In the genomic region with DNA sequence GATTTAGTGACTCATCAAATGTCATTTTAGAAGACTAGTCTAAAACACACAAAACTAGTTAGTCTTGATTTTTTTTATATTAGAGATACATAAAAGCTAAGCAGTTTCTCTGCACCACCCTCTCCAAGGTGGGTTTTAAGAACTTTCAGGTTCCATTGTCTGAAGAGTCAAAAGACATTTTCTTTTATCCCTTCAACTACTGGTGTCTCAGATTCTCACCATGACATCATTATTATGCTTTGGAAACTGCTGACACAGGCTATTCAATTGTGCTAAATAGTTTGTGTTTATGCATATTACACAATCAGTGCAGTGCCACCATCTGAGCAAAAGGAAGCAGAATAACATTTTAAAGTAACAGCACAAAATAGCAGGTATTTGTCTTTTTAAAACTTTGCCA, we compare ENCODE assay signal across 13 cellular contexts. TPM values are rescaled to one million over a fixed set of nuclear protein-coding genes. Genes with fewer than 3 reads are reported as not detected.
DNase-seq lines count a peak whose midpoint lies in the region; ATAC-seq, FAIRE-seq and TF ChIP-seq lines count a peak whose summit lies in the region.
"Had no signal": no experiment of that assay in that cellular context is flagged by ENCODE, and none has a peak within 500 bp of the region (broad histone marks: within the 10 kb centered on the region; RNA-seq: fewer than 3 reads in every experiment).

No MANE protein-coding gene starts in this region.

- H3K4me1 ChIP-seq in MM.1S (ENCODE audit: low read length): 0 out of 2 replicates have a peak, but pooled peaks cover 3% of the 10 kb centered on the region
- H3K4me1 ChIP-seq: colonic mucosa, sigmoid colon had no signal

- H2AFZ ChIP-seq in MM.1S (ENCODE audit: low read length): no peak overlapping the region

- H3K27ac ChIP-seq in MM.1S (ENCODE audit: low read length): no peak overlapping the region
- H3K27ac ChIP-seq: colonic mucosa, sigmoid colon had no signal

- ATAC-seq in left lobe of liver: peak; percentile 56
- ATAC-seq: T-cell had no signal

- no peaks in the 10 kb centered on the region for H4K20me1 ChIP-seq in MM.1S (ENCODE audit: insufficient read depth, low read length)

- no peaks in the 10 kb centered on the region for H3F3A ChIP-seq in MM.1S (ENCODE audit: insufficient read depth, low read length)

- no peaks in the 10 kb centered on the region for H3K9me3 ChIP-seq in MM.1S (replicated peaks; ENCODE audit: insufficient read depth, low read length)
- H3K9me3 ChIP-seq: colonic mucosa, sigmoid colon had no signal

- H3K9me2 ChIP-seq in MM.1S (replicated peaks; ENCODE audit: insufficient read depth, low read length): no peaks in the 10 kb centered on the region

- TF ChIP-seq CTCF in MM.1S (IDR thresholded peaks at IDR 0.05; ENCODE audit: low read length) (no peak), bronchial epithelial cell (IDR thresholded peaks at IDR 0.05; ENCODE audit: insufficient read depth, low read length, severe bottlenecking) (no peak)

- H3K79me2 ChIP-seq in MM.1S (ENCODE audit: low read length): no peaks in the 10 kb centered on the region

- no peak overlapping the region for H3K4me3 ChIP-seq in MM.1S (ENCODE audit: low read length)
- H3K4me3 ChIP-seq in bronchial epithelial cell (ENCODE audit: low read depth, low read length): no peak overlapping the region
- H3K4me3 ChIP-seq: colonic mucosa, sigmoid colon had no signal

- no peak overlapping the region for H3K9ac ChIP-seq in MM.1S (ENCODE audit: low read length)

- no peak overlapping the region for H3K4me2 ChIP-seq in MM.1S (ENCODE audit: low read depth, low read length)

- H3K36me3 ChIP-seq in MM.1S (replicated peaks; ENCODE audit: insufficient read depth, low read length) (no peaks in the 10 kb centered on the region), bronchial epithelial cell (ENCODE audit: control insufficient read depth, insufficient read depth, low read length) (no peaks in the 10 kb centered on the region)
- H3K36me3 ChIP-seq: colonic mucosa, sigmoid colon had no signal

- peak; percentile 10 for DNase-seq in EH (ENCODE audit: low read depth)
- peak; percentile 69 for DNase-seq in MM.1S
- DNase-seq in bronchial epithelial cell (ENCODE audit: low read depth): peak; percentile 73
- DNase-seq in left lobe of liver (ENCODE audit: low spot score): no peak
- DNase-seq in Kasumi-1 (lab: John Stamatoyannopoulos, UW): no peak
- no peak for DNase-seq in NCI-H2029 (lab: John Stamatoyannopoulos, UW)
- no peak for DNase-seq in mucosa of gallbladder (ENCODE audit: low spot score)
- no peak for DNase-seq in activated CD8-positive, alpha-beta memory T cell treated with anti-CD3 and anti-CD28 coated beads for 24 hours
- DNase-seq: activated CD4-positive, alpha-beta T cell treated with anti-CD3 and anti-CD28 coated beads, Interleukin-2, amount 50 U/mL, for 48 hours; colonic mucosa; NCI-H82; sigmoid colon; T-cell had no signal

- no peak for FAIRE-seq in bronchial epithelial cell (lab: Jason Lieb, UNC)

- no peaks in the 10 kb centered on the region for H3K27me3 ChIP-seq in MM.1S (replicated peaks; ENCODE audit: insufficient read depth, low read length)
- H3K27me3 ChIP-seq in bronchial epithelial cell (ENCODE audit: control insufficient read depth, insufficient read depth, low read length): no peaks in the 10 kb centered on the region
- H3K27me3 ChIP-seq: colonic mucosa, sigmoid colon had no signal

RNA-seq across cellular contexts. Expression of gene IGF2BP3, which starts 52.2 kb away (rescaled TPM):
- total RNA-seq in bronchial epithelial cell: 4.6 and 12.4 TPM in 2 replicates
- total RNA-seq in left lobe of liver: 0.78 TPM
- 0.66 TPM for total RNA-seq in mucosa of gallbladder

Comparison
In these comparisons a context has a peak if more than half of its experiments do, and no peak if none do; other contexts are left out.
1. DNase-seq: peak in EH (single experiment), MM.1S (single experiment) and bronchial epithelial cell (single experiment); none in left lobe of liver (single experiment), Kasumi-1 (0 of 2), NCI-H2029 (single experiment), mucosa of gallbladder (single experiment) and activated CD8-positive, alpha-beta memory T cell treated with anti-CD3 and anti-CD28 coated beads for 24 hours (single experiment).